Comparison of ENCODE assay signal across 21 cellular contexts in the genomic region with DNA sequence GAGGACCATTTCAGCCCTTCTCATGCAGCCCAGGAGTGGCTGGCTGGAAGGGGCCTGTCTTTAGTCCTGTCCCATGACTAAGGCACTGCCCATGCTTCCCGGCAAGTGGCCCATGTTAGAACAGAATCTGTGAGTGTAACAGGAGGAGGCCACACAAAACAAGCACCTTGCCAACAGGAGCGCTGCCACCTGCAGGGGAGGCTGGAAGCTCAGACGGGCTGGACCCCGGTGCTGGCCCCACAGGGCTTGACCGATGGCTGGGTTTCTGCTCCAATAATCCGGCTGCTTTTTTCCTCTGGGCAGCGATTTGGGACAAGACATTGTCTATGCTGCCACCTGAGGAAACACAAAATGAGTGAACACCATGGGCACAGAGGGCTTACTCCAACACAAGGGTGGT. TPM values are rescaled to one million over a fixed set of nuclear protein-coding genes. Genes with fewer than 3 reads are reported as not detected.
DNase-seq lines count a peak whose midpoint lies in the region; TF ChIP-seq lines count a peak whose summit lies in the region.
"Had no signal": no experiment of that assay in that cellular context is flagged by ENCODE, and none has a peak within 500 bp of the region (broad histone marks: within the 10 kb centered on the region; RNA-seq: fewer than 3 reads in every experiment).

No MANE protein-coding gene starts in this region.

- peaks cover 0 to 9% of the 10 kb centered on the region in 2 donors for H3K9me3 ChIP-seq in breast epithelium
- H3K9me3 ChIP-seq: Caco-2 had no signal

- no peak overlapping the region for H3K27ac ChIP-seq in breast epithelium
- H3K27ac ChIP-seq: 22Rv1, BLaER1, C4-2B had no signal

- H3K4me3 Mint-ChIP-seq in MCF 10A (ENCODE audit: unreplicated experiment) (no peak overlapping the region), chondrocyte (ENCODE audit: unreplicated experiment) (no peak overlapping the region)
- no peak overlapping the region for H3K4me3 Mint-ChIP-seq in activated CD4-positive, alpha-beta T cell treated with anti-CD3 and anti-CD28 coated beads, Interleukin-2, amount 10 ng/mL, durations not matched to agents 7 days and 5 days
- H3K4me3 Mint-ChIP-seq: B cell; CD4-positive, CD25-positive, alpha-beta regulatory T cell; CD8-positive, alpha-beta T cell; GM23338; H9 had no signal

- no peaks in the 10 kb centered on the region for H3K9me3 Mint-ChIP-seq in MCF 10A (ENCODE audit: unreplicated experiment)
- peaks cover 13% of the 10 kb centered on the region for H3K9me3 Mint-ChIP-seq in chondrocyte (ENCODE audit: low read depth)
- H3K9me3 Mint-ChIP-seq in activated CD4-positive, alpha-beta T cell treated with anti-CD3 and anti-CD28 coated beads, Interleukin-2, amount 10 ng/mL, durations not matched to agents 7 days and 5 days: no peaks in the 10 kb centered on the region
- H3K9me3 Mint-ChIP-seq: GM23338, H9 had no signal

- H3K36me3 Mint-ChIP-seq in MCF 10A (ENCODE audit: insufficient read depth, unreplicated experiment): peaks cover 13% of the 10 kb centered on the region
- H3K36me3 Mint-ChIP-seq in chondrocyte (ENCODE audit: low read depth): peaks cover 37% of the 10 kb centered on the region
- H3K36me3 Mint-ChIP-seq in activated CD4-positive, alpha-beta T cell treated with anti-CD3 and anti-CD28 coated beads, Interleukin-2, amount 10 ng/mL, durations not matched to agents 7 days and 5 days (ENCODE audit: low read depth): peaks cover 3% of the 10 kb centered on the region

- H3K36me3 ChIP-seq in breast epithelium: no peaks in the 10 kb centered on the region

- H3K27me3 Mint-ChIP-seq in MCF 10A (ENCODE audit: insufficient read depth, unreplicated experiment) (no peaks in the 10 kb centered on the region), chondrocyte (ENCODE audit: low read depth) (no peaks in the 10 kb centered on the region)
- H3K27me3 Mint-ChIP-seq in activated CD4-positive, alpha-beta T cell treated with anti-CD3 and anti-CD28 coated beads, Interleukin-2, amount 10 ng/mL, durations not matched to agents 7 days and 5 days: no peaks in the 10 kb centered on the region
- H3K27me3 Mint-ChIP-seq: B cell; CD4-positive, CD25-positive, alpha-beta regulatory T cell had no signal

- H3K4me1 Mint-ChIP-seq in MCF 10A (ENCODE audit: insufficient read depth, unreplicated experiment) (peaks cover 21% of the 10 kb centered on the region), chondrocyte (ENCODE audit: low read depth) (no peaks in the 10 kb centered on the region)
- no peaks in the 10 kb centered on the region for H3K4me1 Mint-ChIP-seq in activated CD4-positive, alpha-beta T cell treated with anti-CD3 and anti-CD28 coated beads, Interleukin-2, amount 10 ng/mL, durations not matched to agents 7 days and 5 days
- H3K4me1 Mint-ChIP-seq: B cell; CD4-positive, CD25-positive, alpha-beta regulatory T cell; GM23338; H9 had no signal

- H3K27ac Mint-ChIP-seq in MCF 10A (ENCODE audit: low read depth, unreplicated experiment) (peak overlapping the region; percentile 44), chondrocyte (ENCODE audit: unreplicated experiment) (no peak overlapping the region)
- no peak overlapping the region for H3K27ac Mint-ChIP-seq in activated CD4-positive, alpha-beta T cell treated with anti-CD3 and anti-CD28 coated beads, Interleukin-2, amount 10 ng/mL, durations not matched to agents 7 days and 5 days
- H3K27ac Mint-ChIP-seq: B cell; CD4-positive, CD25-positive, alpha-beta regulatory T cell; CD8-positive, alpha-beta T cell; GM23338; H9 had no signal

- H3K27me3 ChIP-seq in breast epithelium: no peaks in the 10 kb centered on the region
- H3K27me3 ChIP-seq: BLaER1 had no signal

- CTCF ChIA-PET in MCF 10A (lab: Yijun Ruan, JAX): interaction anchor here (3.6 kb wide), 1 partner anchor 9 kb away, joined by 47 read pairs; no protein-coding TSS in a partner anchor
- CTCF ChIA-PET in activated CD4-positive, alpha-beta T cell treated with anti-CD3 and anti-CD28 coated beads, Interleukin-2, amount 10 ng/mL, durations not matched to agents 7 days and 5 days (lab: Charles Lee): no interaction called here

- POLR2A ChIA-PET in MCF 10A (lab: Yijun Ruan, JAX): interaction anchor here (0.7 kb wide), 1 partner anchor 1327 kb away, joined by 4 read pairs; no protein-coding TSS in a partner anchor
- POLR2A ChIA-PET in activated CD4-positive, alpha-beta T cell treated with anti-CD3 and anti-CD28 coated beads, Interleukin-2, amount 10 ng/mL, durations not matched to agents 7 days and 5 days (lab: Charles Lee): no interaction called here

- H3K4me1 ChIP-seq in breast epithelium: no peaks in the 10 kb centered on the region
- H3K4me1 ChIP-seq: BLaER1, Caco-2 had no signal

- TF ChIP-seq POLR2A in breast epithelium (IDR thresholded peaks at IDR 0.05): no peak

- intact Hi-C loops in MCF 10A (cut with micrococcal nuclease): loop anchor here (10.0 kb wide), 1 partner anchor 57 kb away; no protein-coding TSS in a partner anchor
- intact Hi-C loops in breast epithelium (cut with DNase I; ENCODE audit: low total_unique reads): no loop called here

- BruUV-seq in MCF 10A (replicated peaks; lab: Mats Ljungman, UMichigan): no TSS peak

- DNase-seq in MCF 10A (ENCODE audit: unreplicated experiment): no peak
- DNase-seq in breast epithelium (ENCODE audit: low spot score in 2 of 2): no peak
- peak; percentile 8 for DNase-seq in D341Med (ENCODE audit: low spot score)
- DNase-seq in chondrocyte (ENCODE audit: low spot score): peak; percentile 58
- peak; percentile 72 for DNase-seq in mesenteric fat pad (ENCODE audit: low spot score)
- no peak for DNase-seq in NAMALWA (ENCODE audit: low spot score)
- DNase-seq in activated CD4-positive, alpha-beta T cell treated with anti-CD3 and anti-CD28 coated beads, Interleukin-2, amount 10 ng/mL, durations not matched to agents 7 days and 5 days: no peak
- no peak for DNase-seq in stimulated activated CD4-positive, alpha-beta T cell treated with anti-CD3 and anti-CD28 coated beads, Interleukin-4, amount 100 ng/mL, for 1 hour
- DNase-seq: Caco-2; CD4-positive, CD25-positive, alpha-beta regulatory T cell; CD8-positive, alpha-beta T cell; DMS 273 treated with DMSO at 0.1 percent for 48 hours; DMS79; EL; GDM1; H9 had no signal

- H3K4me3 ChIP-seq in breast epithelium: no peak overlapping the region
- H3K4me3 ChIP-seq: BLaER1, GM23338 had no signal

- TF ChIP-seq CTCF in MCF 10A (IDR thresholded peaks at IDR 0.05; ENCODE audit: unreplicated experiment) (no peak), breast epithelium (IDR thresholded peaks at IDR 0.05) (no peak), chondrocyte (IDR thresholded peaks at IDR 0.05) (no peak)

RNA-seq across cellular contexts. Expression of gene ANKS6, which starts 28.4 kb away (rescaled TPM):
- total RNA-seq in MCF 10A (2022): 21.2 and 21.8 TPM in 2 replicates
- 10 to 100 TPM in 2 of 3 donors, 1 to 10 TPM in 1; 5.6 to 23.3 (median 17.3) TPM for total RNA-seq in breast epithelium
- total RNA-seq in chondrocyte: 13.4 to 17.2 TPM (median 17.1 TPM) in 3 replicates
- 18.1 TPM for total RNA-seq in mesenteric fat pad
- 1 to 10 TPM; 5.6 to 5.9 TPM for total RNA-seq in activated CD4-positive, alpha-beta T cell treated with anti-CD3 and anti-CD28 coated beads, Interleukin-2, amount 10 ng/mL, durations not matched to agents 7 days and 5 days

RNA-seq across cellular contexts. Expression of gene GALNT12, which starts 39.6 kb away (rescaled TPM):
- total RNA-seq in MCF 10A (2022) (not detected in 2 replicates), breast epithelium (1 to 10 TPM; 2.6 to 6.6 (median 3.9) TPM), chondrocyte (0.34 to 0.55 TPM in 2 of 3 replicates, not detected in the other), mesenteric fat pad (1.4 TPM)
- 10 to 100 TPM in 1 of 2 experiments, 1 to 10 TPM in 1; 9.7 to 10.1 TPM for total RNA-seq in activated CD4-positive, alpha-beta T cell treated with anti-CD3 and anti-CD28 coated beads, Interleukin-2, amount 10 ng/mL, durations not matched to agents 7 days and 5 days

RNA-seq across cellular contexts. Expression of gene GABBR2, which starts 59.2 kb away (rescaled TPM):
- total RNA-seq in MCF 10A (2022): not detected in 2 replicates
- total RNA-seq in breast epithelium: not detected
- total RNA-seq in chondrocyte: 0.12 TPM in 1 of 3 replicates, not detected in the others
- not detected for total RNA-seq in mesenteric fat pad
- total RNA-seq in activated CD4-positive, alpha-beta T cell treated with anti-CD3 and anti-CD28 coated beads, Interleukin-2, amount 10 ng/mL, durations not matched to agents 7 days and 5 days: not detected
- total RNA-seq: B cell; CD4-positive, CD25-positive, alpha-beta regulatory T cell; CD8-positive, alpha-beta T cell had no signal

Comparison
In these comparisons a context has a peak if more than half of its experiments do, and no peak if none do; other contexts are left out.
1. DNase-seq: peak in D341Med (single experiment), chondrocyte (single experiment) and mesenteric fat pad (single experiment); none in MCF 10A (single experiment), breast epithelium (0 of 2), NAMALWA (single experiment), activated CD4-positive, alpha-beta T cell treated with anti-CD3 and anti-CD28 coated beads, Interleukin-2, amount 10 ng/mL, durations not matched to agents 7 days and 5 days (single experiment) and stimulated activated CD4-positive, alpha-beta T cell treated with anti-CD3 and anti-CD28 coated beads, Interleukin-4, amount 100 ng/mL, for 1 hour (single experiment).